ENCODE assay signal across 20 cellular contexts in the genomic region with DNA sequence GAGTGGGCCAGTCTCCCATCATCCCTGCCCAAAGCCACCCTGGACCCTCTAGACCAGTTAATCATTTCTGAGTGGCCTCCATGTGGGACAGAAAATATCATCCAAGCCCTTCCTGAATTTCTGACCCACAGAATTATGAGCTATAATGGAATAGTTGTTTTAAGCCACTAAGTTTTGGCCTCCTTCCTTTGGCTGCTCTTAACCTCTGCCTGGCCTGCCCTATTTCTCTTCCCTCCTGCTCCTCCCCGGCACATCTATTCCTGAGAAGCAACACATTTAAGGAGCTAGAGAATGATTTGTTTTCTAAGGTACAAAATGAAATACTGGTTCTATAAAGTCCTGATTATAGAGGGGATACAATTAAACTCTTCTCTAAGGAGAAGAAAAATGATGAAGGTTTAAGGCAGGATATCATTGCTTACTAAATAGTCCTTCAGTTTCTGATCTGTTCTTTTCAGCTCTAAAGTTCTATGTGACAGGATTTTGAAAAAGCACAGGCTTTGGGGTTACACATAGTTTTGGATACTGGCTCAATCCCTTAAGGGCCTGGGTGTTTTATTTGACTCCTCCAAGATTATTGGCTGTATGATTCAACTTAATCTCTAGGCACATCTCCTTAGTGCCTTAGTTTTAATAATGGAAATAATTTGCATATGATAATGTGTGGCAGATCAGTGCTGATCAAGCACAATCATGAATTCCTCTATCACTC.
"Had no signal": no experiment of that assay in that cellular context is flagged by ENCODE, and none has a peak within 500 bp of the region (broad histone marks: within the 10 kb centered on the region; RNA-seq: fewer than 3 reads in every experiment).

No MANE protein-coding gene starts in this region.

- H3K27ac Mint-ChIP-seq: activated naive CD8-positive, alpha-beta T cell treated with anti-CD3 and anti-CD28 coated beads for 36 hours; activated T-cell treated with anti-CD3 and anti-CD28 coated beads, Interleukin-2, amount 50 U/mL, for 24 hours; activated T-helper 2 cell treated with anti-CD3 and anti-CD28 coated beads, Interferon-gamma antibody, Interleukin-2, Interleukin-4, amounts not matched to agents 10 μg/mL and 5 μg/mL and 100 μg/mL, durations not matched to agents 14 hours and 24 hours and 36 hours; naive B cell; progenitor cell of endocrine pancreas had no signal

- H3K4me1 Mint-ChIP-seq: activated naive CD8-positive, alpha-beta T cell treated with anti-CD3 and anti-CD28 coated beads for 36 hours; naive B cell had no signal

- ATAC-seq: foreskin keratinocyte had no signal

- H3K4me1 ChIP-seq: breast epithelium, foreskin keratinocyte, suprapubic skin, transverse colon had no signal

- H3K4me3 Mint-ChIP-seq: activated naive CD8-positive, alpha-beta T cell treated with anti-CD3 and anti-CD28 coated beads for 36 hours; activated T-cell treated with anti-CD3 and anti-CD28 coated beads, Interleukin-2, amount 50 U/mL, for 24 hours; naive B cell had no signal

- H3K27me3 ChIP-seq: breast epithelium, foreskin keratinocyte, suprapubic skin, transverse colon had no signal

- H3K36me3 ChIP-seq: breast epithelium, suprapubic skin, transverse colon had no signal

- H3K36me3 Mint-ChIP-seq: activated naive CD8-positive, alpha-beta T cell treated with anti-CD3 and anti-CD28 coated beads for 36 hours; naive B cell had no signal

- H3K4me3 ChIP-seq: breast epithelium, coronary artery, lung, skin epidermis, suprapubic skin, transverse colon had no signal

- H3K9me3 ChIP-seq: breast epithelium, suprapubic skin, transverse colon had no signal

- DNase-seq: activated CD4-positive, alpha-beta T cell treated with anti-CD3 and anti-CD28 coated beads for 1 hour; activated CD8-positive, alpha-beta memory T cell treated with anti-CD3 and anti-CD28 coated beads, Interleukin-2, amount 50 U/mL, for 4 hours; activated naive CD4-positive, alpha-beta T cell treated with Interleukin-2 at 50 U/mL for 16 hours; activated naive CD8-positive, alpha-beta T cell treated with anti-CD3 and anti-CD28 coated beads for 36 hours; activated T-cell treated with anti-CD3 and anti-CD28 coated beads, Interleukin-2, amount 50 U/mL, for 24 hours; amniotic stem cell; foreskin keratinocyte; kidney; naive B cell; stimulated activated CD4-positive, alpha-beta T cell treated with anti-CD3 and anti-CD28 coated beads, Interleukin-2, amount 100 ng/mL, for 24 hours; stimulated activated naive CD4-positive, alpha-beta T cell; T-helper 9 cell; transverse colon had no signal

- H3K27me3 Mint-ChIP-seq: activated naive CD8-positive, alpha-beta T cell treated with anti-CD3 and anti-CD28 coated beads for 36 hours; activated T-cell treated with anti-CD3 and anti-CD28 coated beads, Interleukin-2, amount 50 U/mL, for 24 hours had no signal

- H3K27ac ChIP-seq: breast epithelium, foreskin keratinocyte, suprapubic skin had no signal
